Comparison of ENCODE assay signal across 13 cellular contexts in genomic region chr10:63614371-63614891, GRCh38.
DNase-seq lines count a peak whose midpoint lies in the region; ATAC-seq and TF ChIP-seq lines count a peak whose summit lies in the region.
"Had no signal": no experiment of that assay in that cellular context is flagged by ENCODE, and none has a peak within 500 bp of the region (broad histone marks: within the 10 kb centered on the region; RNA-seq: fewer than 3 reads in every experiment).

No MANE protein-coding gene starts in this region.

- no peak overlapping the region for H3K4me3 ChIP-seq in SK-N-SH (ENCODE audit: low read depth in 2 of 2, low read length in 1 of 2)
- H3K4me3 ChIP-seq: A549, neural progenitor cell had no signal

- no peaks in the 10 kb centered on the region for H3K9me3 ChIP-seq in SK-N-SH
- H3K9me3 ChIP-seq: A549 had no signal

- ATAC-seq in SK-N-SH treated with all-trans-retinoic acid at 6 μM for 48 hours: no peak
- ATAC-seq: A549; activated CD8-positive, alpha-beta memory T cell treated with anti-CD3 and anti-CD28 coated beads, Interleukin-2, amount 10 ng/mL, durations not matched to agents 7 days and 5 days had no signal

- peaks cover 9% of the 10 kb centered on the region for H3K4me1 Mint-ChIP-seq in T-helper 2 cell treated with Interferon-gamma antibody and Interleukin-4, amounts not matched to agents 5 μg/mL and 100 μg/mL, for 36 hours (ENCODE audit: low read depth)

- TF ChIP-seq CTCF in SK-N-SH (IDR thresholded peaks at IDR 0.05) (no peak), RWPE1 (conservative IDR thresholded peaks at IDR 0.05; ENCODE audit: low read depth) (no peak)

- H2AFZ ChIP-seq in SK-N-SH (ENCODE audit: low read depth): no peak overlapping the region
- H2AFZ ChIP-seq: neural progenitor cell had no signal

- TF ChIP-seq RAD21 in SK-N-SH (IDR thresholded peaks at IDR 0.05; ENCODE audit: low read length): peak; percentile 9; the same call in 1 of the 2 replicates

- H3F3A ChIP-seq in SK-N-SH (replicated peaks; ENCODE audit: insufficient read depth): peaks cover 12% of the 10 kb centered on the region

- H3K9me3 Mint-ChIP-seq in T-helper 2 cell treated with Interferon-gamma antibody and Interleukin-4, amounts not matched to agents 5 μg/mL and 100 μg/mL, for 36 hours: no peaks in the 10 kb centered on the region
- H3K9me3 Mint-ChIP-seq: neural progenitor cell; T-helper 1 cell treated with Interleukin-12 subunit alpha and Interleukin-12 subunit beta and Interleukin-4 antibody, amounts not matched to agents 30 μg/mL and 1 μg/mL, for 36 hours had no signal

- DNase-seq in SK-N-SH (peak; percentile 33), RWPE1 (ENCODE audit: low spot score) (no peak), globus pallidus (ENCODE audit: low spot score) (peak; percentile 48), substantia nigra (lab: John Stamatoyannopoulos, UW) (peak in 2 of 49 donors; percentile 14 to 16), midbrain (lab: John Stamatoyannopoulos, UW) (no peak), NOMO-1 (lab: John Stamatoyannopoulos, UW; ENCODE audit: unreplicated experiment in 2 of 2) (no peak)
- no peak for DNase-seq in T-helper 2 cell treated with Interferon-gamma antibody and Interleukin-4, amounts not matched to agents 5 μg/mL and 100 μg/mL, for 36 hours (ENCODE audit: low spot score)
- DNase-seq: activated CD8-positive, alpha-beta memory T cell treated with anti-CD3 and anti-CD28 coated beads, Interleukin-2, amount 10 ng/mL, durations not matched to agents 7 days and 5 days; NCI-H1436 had no signal

- POLR2A ChIA-PET in SK-N-SH (lab: Yijun Ruan, JAX): no interaction called here
- POLR2A ChIA-PET in RWPE1 (lab: Yijun Ruan, JAX; ENCODE audit: low non-redundant PET): no interaction called here

- H3K27ac Mint-ChIP-seq in T-helper 2 cell treated with Interferon-gamma antibody and Interleukin-4, amounts not matched to agents 5 μg/mL and 100 μg/mL, for 36 hours: no peak overlapping the region
- H3K27ac Mint-ChIP-seq: activated CD8-positive, alpha-beta memory T cell treated with anti-CD3 and anti-CD28 coated beads, Interleukin-2, amount 10 ng/mL, durations not matched to agents 7 days and 5 days; neural progenitor cell; T-helper 1 cell treated with Interleukin-12 subunit alpha and Interleukin-12 subunit beta and Interleukin-4 antibody, amounts not matched to agents 30 μg/mL and 1 μg/mL, for 36 hours had no signal

- no peaks in the 10 kb centered on the region for H3K79me2 ChIP-seq in SK-N-SH (ENCODE audit: insufficient read depth)

- H3K4me3 Mint-ChIP-seq in T-helper 2 cell treated with Interferon-gamma antibody and Interleukin-4, amounts not matched to agents 5 μg/mL and 100 μg/mL, for 36 hours: no peak overlapping the region
- H3K4me3 Mint-ChIP-seq: activated CD8-positive, alpha-beta memory T cell treated with anti-CD3 and anti-CD28 coated beads, Interleukin-2, amount 10 ng/mL, durations not matched to agents 7 days and 5 days; neural progenitor cell; T-helper 1 cell treated with Interleukin-12 subunit alpha and Interleukin-12 subunit beta and Interleukin-4 antibody, amounts not matched to agents 30 μg/mL and 1 μg/mL, for 36 hours had no signal

- WGBS in SK-N-SH (ENCODE audit: low lambda C conversion rate): 89% methylated on average over 2 of the region's 2 CpGs

- no peaks in the 10 kb centered on the region for H3K27me3 ChIP-seq in SK-N-SH (ENCODE audit: insufficient read depth)
- H3K27me3 ChIP-seq: neural progenitor cell had no signal

- CTCF ChIA-PET in SK-N-SH (lab: Yijun Ruan, JAX) (interaction anchor here (0.6 to 1.3 kb wide), 3 partner anchors 12 to 1631 kb away, joined by 3 read pairs; no protein-coding TSS in a partner anchor), RWPE1 (lab: Yijun Ruan, JAX) (interaction anchor here (0.6 kb wide), 1 partner anchor 20 kb away, joined by 3 read pairs; no protein-coding TSS in a partner anchor)

- H3K9me2 ChIP-seq in SK-N-SH: no peaks in the 10 kb centered on the region

- H3K27ac ChIP-seq in SK-N-SH (ENCODE audit: low read depth in 2 of 2, low read length in 1 of 2) (peak overlapping the region in 1 of 2 experiments; percentile 76; a peak in 2 of 4 replicates), RWPE1 (peak overlapping the region; percentile 74), substantia nigra (ENCODE audit: low read depth, low read length, poor library complexity, severe bottlenecking) (peak overlapping the region; percentile 35)
- H3K27ac ChIP-seq: neural progenitor cell had no signal

- H3K27me3 Mint-ChIP-seq in T-helper 2 cell treated with Interferon-gamma antibody and Interleukin-4, amounts not matched to agents 5 μg/mL and 100 μg/mL, for 36 hours (ENCODE audit: low read depth): no peaks in the 10 kb centered on the region
- H3K27me3 Mint-ChIP-seq: activated CD8-positive, alpha-beta memory T cell treated with anti-CD3 and anti-CD28 coated beads, Interleukin-2, amount 10 ng/mL, durations not matched to agents 7 days and 5 days had no signal

- H3K4me2 ChIP-seq in SK-N-SH: no peak overlapping the region
- H3K4me2 ChIP-seq: A549, neural progenitor cell had no signal

- no peaks in the 10 kb centered on the region for H4K20me1 ChIP-seq in SK-N-SH (ENCODE audit: insufficient read depth)

- peaks cover 9 to 11% of the 10 kb centered on the region in 2 experiments; a peak in 3 of 4 replicates for H3K4me1 ChIP-seq in SK-N-SH (ENCODE audit: control insufficient read depth in 1 of 2, insufficient read depth in 2 of 2, low read depth in 1 of 2, low read length in 1 of 2)
- H3K4me1 ChIP-seq: A549 had no signal

- H3K9ac ChIP-seq in SK-N-SH: no peak overlapping the region
- H3K9ac ChIP-seq: neural progenitor cell had no signal

- H3K36me3 ChIP-seq in SK-N-SH (replicated peaks in 1 of 2; ENCODE audit: control insufficient read depth in 1 of 2, insufficient read depth in 2 of 2, low read length in 1 of 2): peaks cover 4 to 7% of the 10 kb centered on the region in 2 experiments
- H3K36me3 ChIP-seq: neural progenitor cell had no signal

- TF ChIP-seq EP300 in SK-N-SH (IDR thresholded peaks at IDR 0.05; ENCODE audit: borderline replicate concordance in 1 of 2, low read depth in 1 of 2, low read length in 1 of 2): no peak

- peaks cover 9% of the 10 kb centered on the region for H3K36me3 Mint-ChIP-seq in T-helper 2 cell treated with Interferon-gamma antibody and Interleukin-4, amounts not matched to agents 5 μg/mL and 100 μg/mL, for 36 hours (ENCODE audit: low read depth)

TF ChIP-seq in SK-N-SH, 30 proteins besides CTCF, POLR2A, EP300 and RAD21:
- no peak for TF ChIP-seq ELF1 (IDR thresholded peaks at IDR 0.05)
- TF ChIP-seq MEF2A (IDR thresholded peaks at IDR 0.05; ENCODE audit: borderline replicate concordance, low read depth): no peak
- TF ChIP-seq MXI1 (IDR thresholded peaks at IDR 0.05; ENCODE audit: low read depth, low read length): 0 out of 2 replicates have a peak, but pooled peaks have one; percentile 29

TF ChIP-seq in SK-N-SH treated with all-trans-retinoic acid at 6 μM for 48 hours, 23 proteins besides CTCF, POLR2A, EP300 and RAD21:
- no peak for TF ChIP-seq POU6F1 (CRISPR knock-in tag; IDR thresholded peaks at IDR 0.05; ENCODE audit: borderline replicate concordance, low read depth)

Comparison
In these comparisons a context has a peak if more than half of its experiments do, and no peak if none do; other contexts are left out.
1. DNase-seq: peak in SK-N-SH (single experiment) and globus pallidus (single experiment); none in RWPE1 (single experiment), T-helper 2 cell treated with Interferon-gamma antibody and Interleukin-4, amounts not matched to agents 5 μg/mL and 100 μg/mL, for 36 hours (single experiment), midbrain (single experiment) and NOMO-1 (0 of 2).